ENCODE assay signal across 1 cellular context in genomic region chr14:50230601-50231474, GRCh38.
TF ChIP-seq lines count a peak whose summit lies in the region.

No MANE protein-coding gene starts in this region.

TF ChIP-seq in HepG2, 621 proteins besides CTCF, POLR2A, EP300 and RAD21 (continued from another document and continues in another):
- TF ChIP-seq, protein P1, sequence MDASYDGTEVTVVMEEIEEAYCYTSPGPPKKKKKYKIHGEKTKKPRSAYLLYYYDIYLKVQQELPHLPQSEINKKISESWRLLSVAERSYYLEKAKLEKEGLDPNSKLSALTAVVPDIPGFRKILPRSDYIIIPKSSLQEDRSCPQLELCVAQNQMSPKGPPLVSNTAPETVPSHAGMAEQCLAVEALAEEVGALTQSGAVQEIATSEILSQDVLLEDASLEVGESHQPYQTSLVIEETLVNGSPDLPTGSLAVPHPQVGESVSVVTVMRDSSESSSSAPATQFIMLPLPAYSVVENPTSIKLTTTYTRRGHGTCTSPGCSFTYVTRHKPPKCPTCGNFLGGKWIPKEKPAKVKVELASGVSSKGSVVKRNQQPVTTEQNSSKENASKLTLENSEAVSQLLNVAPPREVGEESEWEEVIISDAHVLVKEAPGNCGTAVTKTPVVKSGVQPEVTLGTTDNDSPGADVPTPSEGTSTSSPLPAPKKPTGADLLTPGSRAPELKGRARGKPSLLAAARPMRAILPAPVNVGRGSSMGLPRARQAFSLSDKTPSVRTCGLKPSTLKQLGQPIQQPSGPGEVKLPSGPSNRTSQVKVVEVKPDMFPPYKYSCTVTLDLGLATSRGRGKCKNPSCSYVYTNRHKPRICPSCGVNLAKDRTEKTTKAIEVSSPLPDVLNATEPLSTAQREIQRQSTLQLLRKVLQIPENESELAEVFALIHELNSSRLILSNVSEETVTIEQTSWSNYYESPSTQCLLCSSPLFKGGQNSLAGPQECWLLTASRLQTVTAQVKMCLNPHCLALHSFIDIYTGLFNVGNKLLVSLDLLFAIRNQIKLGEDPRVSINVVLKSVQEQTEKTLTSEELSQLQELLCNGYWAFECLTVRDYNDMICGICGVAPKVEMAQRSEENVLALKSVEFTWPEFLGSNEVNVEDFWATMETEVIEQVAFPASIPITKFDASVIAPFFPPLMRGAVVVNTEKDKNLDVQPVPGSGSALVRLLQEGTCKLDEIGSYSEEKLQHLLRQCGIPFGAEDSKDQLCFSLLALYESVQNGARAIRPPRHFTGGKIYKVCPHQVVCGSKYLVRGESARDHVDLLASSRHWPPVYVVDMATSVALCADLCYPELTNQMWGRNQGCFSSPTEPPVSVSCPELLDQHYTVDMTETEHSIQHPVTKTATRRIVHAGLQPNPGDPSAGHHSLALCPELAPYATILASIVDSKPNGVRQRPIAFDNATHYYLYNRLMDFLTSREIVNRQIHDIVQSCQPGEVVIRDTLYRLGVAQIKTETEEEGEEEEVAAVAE (CRISPR knock-in tag; IDR thresholded peaks at IDR 0.05; ENCODE audit: borderline replicate concordance): no peak
- TF ChIP-seq PATZ1 (CRISPR knock-in tag; IDR thresholded peaks at IDR 0.05): peak; percentile 75
- no peak for TF ChIP-seq ZNF704 (CRISPR knock-in tag; IDR thresholded peaks at IDR 0.05; ENCODE audit: borderline replicate concordance)
- TF ChIP-seq HIVEP1 (CRISPR knock-in tag; IDR thresholded peaks at IDR 0.05): no peak
- no peak for TF ChIP-seq KDM3A (CRISPR knock-in tag; IDR thresholded peaks at IDR 0.05; ENCODE audit: low read depth)
- TF ChIP-seq, protein P2, sequence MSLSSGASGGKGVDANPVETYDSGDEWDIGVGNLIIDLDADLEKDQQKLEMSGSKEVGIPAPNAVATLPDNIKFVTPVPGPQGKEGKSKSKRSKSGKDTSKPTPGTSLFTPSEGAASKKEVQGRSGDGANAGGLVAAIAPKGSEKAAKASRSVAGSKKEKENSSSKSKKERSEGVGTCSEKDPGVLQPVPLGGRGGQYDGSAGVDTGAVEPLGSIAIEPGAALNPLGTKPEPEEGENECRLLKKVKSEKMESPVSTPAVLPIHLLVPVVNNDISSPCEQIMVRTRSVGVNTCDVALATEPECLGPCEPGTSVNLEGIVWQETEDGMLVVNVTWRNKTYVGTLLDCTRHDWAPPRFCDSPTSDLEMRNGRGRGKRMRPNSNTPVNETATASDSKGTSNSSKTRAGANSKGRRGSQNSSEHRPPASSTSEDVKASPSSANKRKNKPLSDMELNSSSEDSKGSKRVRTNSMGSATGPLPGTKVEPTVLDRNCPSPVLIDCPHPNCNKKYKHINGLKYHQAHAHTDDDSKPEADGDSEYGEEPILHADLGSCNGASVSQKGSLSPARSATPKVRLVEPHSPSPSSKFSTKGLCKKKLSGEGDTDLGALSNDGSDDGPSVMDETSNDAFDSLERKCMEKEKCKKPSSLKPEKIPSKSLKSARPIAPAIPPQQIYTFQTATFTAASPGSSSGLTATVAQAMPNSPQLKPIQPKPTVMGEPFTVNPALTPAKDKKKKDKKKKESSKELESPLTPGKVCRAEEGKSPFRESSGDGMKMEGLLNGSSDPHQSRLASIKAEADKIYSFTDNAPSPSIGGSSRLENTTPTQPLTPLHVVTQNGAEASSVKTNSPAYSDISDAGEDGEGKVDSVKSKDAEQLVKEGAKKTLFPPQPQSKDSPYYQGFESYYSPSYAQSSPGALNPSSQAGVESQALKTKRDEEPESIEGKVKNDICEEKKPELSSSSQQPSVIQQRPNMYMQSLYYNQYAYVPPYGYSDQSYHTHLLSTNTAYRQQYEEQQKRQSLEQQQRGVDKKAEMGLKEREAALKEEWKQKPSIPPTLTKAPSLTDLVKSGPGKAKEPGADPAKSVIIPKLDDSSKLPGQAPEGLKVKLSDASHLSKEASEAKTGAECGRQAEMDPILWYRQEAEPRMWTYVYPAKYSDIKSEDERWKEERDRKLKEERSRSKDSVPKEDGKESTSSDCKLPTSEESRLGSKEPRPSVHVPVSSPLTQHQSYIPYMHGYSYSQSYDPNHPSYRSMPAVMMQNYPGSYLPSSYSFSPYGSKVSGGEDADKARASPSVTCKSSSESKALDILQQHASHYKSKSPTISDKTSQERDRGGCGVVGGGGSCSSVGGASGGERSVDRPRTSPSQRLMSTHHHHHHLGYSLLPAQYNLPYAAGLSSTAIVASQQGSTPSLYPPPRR (CRISPR knock-in tag; IDR thresholded peaks at IDR 0.05; ENCODE audit: borderline replicate concordance): no peak
- TF ChIP-seq ZNF138 (CRISPR knock-in tag; IDR thresholded peaks at IDR 0.05; ENCODE audit: low read depth): no peak
- TF ChIP-seq ZSCAN31 (CRISPR knock-in tag; IDR thresholded peaks at IDR 0.05; ENCODE audit: low read depth): no peak
- TF ChIP-seq PLSCR1 (CRISPR knock-in tag; IDR thresholded peaks at IDR 0.05; ENCODE audit: borderline replicate concordance): no peak
- TF ChIP-seq ZNF432 (CRISPR knock-in tag; IDR thresholded peaks at IDR 0.05; ENCODE audit: borderline replicate concordance): no peak
- TF ChIP-seq, protein P3, sequence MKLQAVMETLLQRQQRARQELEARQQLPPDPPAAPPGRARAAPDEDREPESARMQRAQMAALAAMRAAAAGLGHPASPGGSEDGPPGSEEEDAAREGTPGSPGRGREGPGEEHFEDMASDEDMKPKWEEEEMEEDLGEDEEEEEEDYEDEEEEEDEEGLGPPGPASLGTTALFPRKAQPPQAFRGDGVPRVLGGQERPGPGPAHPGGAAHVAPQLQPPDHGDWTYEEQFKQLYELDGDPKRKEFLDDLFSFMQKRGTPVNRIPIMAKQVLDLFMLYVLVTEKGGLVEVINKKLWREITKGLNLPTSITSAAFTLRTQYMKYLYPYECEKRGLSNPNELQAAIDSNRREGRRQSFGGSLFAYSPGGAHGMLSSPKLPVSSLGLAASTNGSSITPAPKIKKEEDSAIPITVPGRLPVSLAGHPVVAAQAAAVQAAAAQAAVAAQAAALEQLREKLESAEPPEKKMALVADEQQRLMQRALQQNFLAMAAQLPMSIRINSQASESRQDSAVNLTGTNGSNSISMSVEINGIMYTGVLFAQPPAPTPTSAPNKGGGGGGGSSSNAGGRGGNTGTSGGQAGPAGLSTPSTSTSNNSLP (IDR thresholded peaks at IDR 0.05; ENCODE audit: low read depth, low read length): no peak
- no peak for TF ChIP-seq ZFP36L1 (CRISPR knock-in tag; IDR thresholded peaks at IDR 0.05)
- TF ChIP-seq ZNF451 (CRISPR knock-in tag; IDR thresholded peaks at IDR 0.05): no peak
- no peak for TF ChIP-seq ZNF766 (CRISPR knock-in tag; IDR thresholded peaks at IDR 0.05; ENCODE audit: borderline replicate concordance)
- TF ChIP-seq, protein P4, sequence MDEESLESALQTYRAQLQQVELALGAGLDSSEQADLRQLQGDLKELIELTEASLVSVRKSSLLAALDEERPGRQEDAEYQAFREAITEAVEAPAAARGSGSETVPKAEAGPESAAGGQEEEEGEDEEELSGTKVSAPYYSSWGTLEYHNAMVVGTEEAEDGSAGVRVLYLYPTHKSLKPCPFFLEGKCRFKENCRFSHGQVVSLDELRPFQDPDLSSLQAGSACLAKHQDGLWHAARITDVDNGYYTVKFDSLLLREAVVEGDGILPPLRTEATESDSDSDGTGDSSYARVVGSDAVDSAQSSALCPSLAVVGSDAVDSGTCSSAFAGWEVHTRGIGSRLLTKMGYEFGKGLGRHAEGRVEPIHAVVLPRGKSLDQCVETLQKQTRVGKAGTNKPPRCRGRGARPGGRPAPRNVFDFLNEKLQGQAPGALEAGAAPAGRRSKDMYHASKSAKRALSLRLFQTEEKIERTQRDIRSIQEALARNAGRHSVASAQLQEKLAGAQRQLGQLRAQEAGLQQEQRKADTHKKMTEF (CRISPR knock-in tag; IDR thresholded peaks at IDR 0.05): 0 out of 2 replicates have a peak, but pooled peaks have one; percentile 10
- TF ChIP-seq KDM5B (CRISPR knock-in tag; IDR thresholded peaks at IDR 0.05; ENCODE audit: borderline replicate concordance): no peak
- peak; percentile 6; the same call in 1 of the 2 replicates for TF ChIP-seq SOX13 (IDR thresholded peaks at IDR 0.05)
- TF ChIP-seq SOX13 (CRISPR knock-in tag; conservative IDR thresholded peaks at IDR 0.05 in 1 of 2, IDR thresholded peaks at IDR 0.05 in 1 of 2): no peak
- no peak for TF ChIP-seq ZNF83 (CRISPR knock-in tag; IDR thresholded peaks at IDR 0.05; ENCODE audit: borderline replicate concordance)
- TF ChIP-seq ZBTB49 (CRISPR knock-in tag; IDR thresholded peaks at IDR 0.05; ENCODE audit: borderline replicate concordance): no peak
- TF ChIP-seq, protein P5, sequence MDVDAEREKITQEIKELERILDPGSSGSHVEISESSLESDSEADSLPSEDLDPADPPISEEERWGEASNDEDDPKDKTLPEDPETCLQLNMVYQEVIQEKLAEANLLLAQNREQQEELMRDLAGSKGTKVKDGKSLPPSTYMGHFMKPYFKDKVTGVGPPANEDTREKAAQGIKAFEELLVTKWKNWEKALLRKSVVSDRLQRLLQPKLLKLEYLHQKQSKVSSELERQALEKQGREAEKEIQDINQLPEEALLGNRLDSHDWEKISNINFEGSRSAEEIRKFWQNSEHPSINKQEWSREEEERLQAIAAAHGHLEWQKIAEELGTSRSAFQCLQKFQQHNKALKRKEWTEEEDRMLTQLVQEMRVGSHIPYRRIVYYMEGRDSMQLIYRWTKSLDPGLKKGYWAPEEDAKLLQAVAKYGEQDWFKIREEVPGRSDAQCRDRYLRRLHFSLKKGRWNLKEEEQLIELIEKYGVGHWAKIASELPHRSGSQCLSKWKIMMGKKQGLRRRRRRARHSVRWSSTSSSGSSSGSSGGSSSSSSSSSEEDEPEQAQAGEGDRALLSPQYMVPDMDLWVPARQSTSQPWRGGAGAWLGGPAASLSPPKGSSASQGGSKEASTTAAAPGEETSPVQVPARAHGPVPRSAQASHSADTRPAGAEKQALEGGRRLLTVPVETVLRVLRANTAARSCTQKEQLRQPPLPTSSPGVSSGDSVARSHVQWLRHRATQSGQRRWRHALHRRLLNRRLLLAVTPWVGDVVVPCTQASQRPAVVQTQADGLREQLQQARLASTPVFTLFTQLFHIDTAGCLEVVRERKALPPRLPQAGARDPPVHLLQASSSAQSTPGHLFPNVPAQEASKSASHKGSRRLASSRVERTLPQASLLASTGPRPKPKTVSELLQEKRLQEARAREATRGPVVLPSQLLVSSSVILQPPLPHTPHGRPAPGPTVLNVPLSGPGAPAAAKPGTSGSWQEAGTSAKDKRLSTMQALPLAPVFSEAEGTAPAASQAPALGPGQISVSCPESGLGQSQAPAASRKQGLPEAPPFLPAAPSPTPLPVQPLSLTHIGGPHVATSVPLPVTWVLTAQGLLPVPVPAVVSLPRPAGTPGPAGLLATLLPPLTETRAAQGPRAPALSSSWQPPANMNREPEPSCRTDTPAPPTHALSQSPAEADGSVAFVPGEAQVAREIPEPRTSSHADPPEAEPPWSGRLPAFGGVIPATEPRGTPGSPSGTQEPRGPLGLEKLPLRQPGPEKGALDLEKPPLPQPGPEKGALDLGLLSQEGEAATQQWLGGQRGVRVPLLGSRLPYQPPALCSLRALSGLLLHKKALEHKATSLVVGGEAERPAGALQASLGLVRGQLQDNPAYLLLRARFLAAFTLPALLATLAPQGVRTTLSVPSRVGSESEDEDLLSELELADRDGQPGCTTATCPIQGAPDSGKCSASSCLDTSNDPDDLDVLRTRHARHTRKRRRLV (CRISPR knock-in tag; IDR thresholded peaks at IDR 0.05): no peak
- no peak for TF ChIP-seq ZNF230 (CRISPR knock-in tag; IDR thresholded peaks at IDR 0.05)
